In the genomic region with DNA sequence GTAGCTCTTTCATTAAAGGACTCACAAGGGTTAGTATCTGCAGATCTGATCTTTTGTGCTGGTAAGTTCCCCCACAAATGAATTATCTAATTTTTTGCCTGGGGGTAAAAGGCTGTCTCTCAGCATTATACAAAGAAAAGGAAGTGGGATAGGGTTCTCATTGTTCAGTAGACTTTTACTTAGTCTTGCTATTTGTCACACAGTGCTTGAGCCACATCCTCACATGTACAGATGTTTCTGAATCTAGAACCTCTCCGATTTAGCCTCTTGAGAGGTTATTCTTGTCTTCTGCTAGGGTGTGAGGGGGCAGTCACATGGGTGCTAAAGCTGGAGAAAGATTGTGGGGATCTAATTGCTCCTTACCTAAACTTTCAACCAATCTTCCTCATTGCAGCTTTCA, we compare ENCODE assay signal across 10 cellular contexts.
A peak's percentile ranks its signal among the peaks of the same experiment; 100 is the strongest.
DNase-seq lines count a peak whose midpoint lies in the region; ATAC-seq and TF ChIP-seq lines count a peak whose summit lies in the region.
"Had no signal": no experiment of that assay in that cellular context is flagged by ENCODE, and none has a peak within 500 bp of the region (broad histone marks: within the 10 kb centered on the region; RNA-seq: fewer than 3 reads in every experiment).

No MANE protein-coding gene starts in this region.

- H3K27ac ChIP-seq in coronary artery = peak overlapping the region; percentile 24 to 61

- peak; percentile 39 for DNase-seq in GM12865 (ENCODE audit: low read depth)
- no peak for DNase-seq in coronary artery (ENCODE audit: low spot score)
- no peak for DNase-seq in left colon
- DNase-seq in NCI-H1436 treated with DMSO at 0.1 percent for 48 hours (lab: John Stamatoyannopoulos, UW) = no peak
- no peak for DNase-seq in stimulated activated naive CD4-positive, alpha-beta T cell treated with Interleukin-2 at 50 U/mL for 16 hours (lab: John Stamatoyannopoulos, UW)
- DNase-seq: activated effector memory CD4-positive, alpha-beta T cell treated with Interleukin-2 at 50 U/mL for 16 hours; NCI-H1048 had no signal

- intact Hi-C loops in left colon (cut with DNase I, micrococcal nuclease) = no loop called here

- TF ChIP-seq CTCF in GM12865 (IDR thresholded peaks at IDR 0.05; ENCODE audit: insufficient read depth, low read depth, low read length, missing control alignments) (no peak), coronary artery (IDR thresholded peaks at IDR 0.05) (no peak)

- ATAC-seq in GM19438 (IDR thresholded peaks at IDR 0.05; ENCODE audit: low read depth, unreplicated experiment) (peak; percentile 60), HG03159 (IDR thresholded peaks at IDR 0.05; ENCODE audit: unreplicated experiment) (peak; percentile 65), HG02973 (IDR thresholded peaks at IDR 0.05; ENCODE audit: unreplicated experiment) (no peak), left colon (no peak)

- no peak overlapping the region for H3K4me3 ChIP-seq in GM12865 (ENCODE audit: low read depth, low read length)
- H3K4me3 ChIP-seq in coronary artery = no peak overlapping the region

Comparison
In these comparisons a context has a peak if more than half of its experiments do, and no peak if none do; other contexts are left out.
1. ATAC-seq: peak in GM19438 (single experiment) and HG03159 (single experiment); none in HG02973 (single experiment) and left colon (single experiment).